Comparison of ENCODE assay signal across 11 cellular contexts in genomic region chr20:36097751-36098151, GRCh38. TPM values are rescaled to one million over a fixed set of nuclear protein-coding genes. Genes with fewer than 3 reads are reported as not detected.
DNase-seq lines count a peak whose midpoint lies in the region; FAIRE-seq and TF ChIP-seq lines count a peak whose summit lies in the region.
"Had no signal": no experiment of that assay in that cellular context is flagged by ENCODE, and none has a peak within 500 bp of the region (broad histone marks: within the 10 kb centered on the region; RNA-seq: fewer than 3 reads in every experiment).

No MANE protein-coding gene starts in this region.

- peaks cover 36% of the 10 kb centered on the region for H3K4me1 ChIP-seq in DOHH2 (ENCODE audit: control insufficient read depth, low read length)

- DNase-seq in NCI-H526 (lab: John Stamatoyannopoulos, UW) = peak; percentile 55 to 89
- no peak for DNase-seq in dorsolateral prefrontal cortex
- no peak for DNase-seq in osteocyte (ENCODE audit: extremely low spot score, unreplicated experiment)
- DNase-seq in MV-4-11 (lab: John Stamatoyannopoulos, UW) = no peak
- DNase-seq in OCI-M2 (lab: John Stamatoyannopoulos, UW; ENCODE audit: unreplicated experiment) = no peak
- DNase-seq in frontal cortex (ENCODE audit: low spot score in 2 of 2) = no peak
- no peak for DNase-seq in activated naive CD4-positive, alpha-beta T cell treated with anti-CD3 and anti-CD28 coated beads, Interleukin-2, amount 10 ng/mL, durations not matched to agents 7 days and 5 days
- DNase-seq: activated effector memory CD4-positive, alpha-beta T cell treated with anti-CD3 and anti-CD28 coated beads, Interleukin-2, amount 50 U/mL, for 16 hours; effector memory CD4-positive, alpha-beta T cell; NCI-H748 treated with DMSO at 0.1 percent for 48 hours had no signal

- intact Hi-C loops in dorsolateral prefrontal cortex (cut with DNase I) = no loop called here

- H3K9me3 ChIP-seq in DOHH2 (ENCODE audit: control insufficient read depth, insufficient read depth, low read length) = no peaks in the 10 kb centered on the region

- H3K4me3 Mint-ChIP-seq in osteocyte (ENCODE audit: unreplicated experiment) = no peak overlapping the region
- H3K4me3 Mint-ChIP-seq in activated naive CD4-positive, alpha-beta T cell treated with anti-CD3 and anti-CD28 coated beads, Interleukin-2, amount 10 ng/mL, durations not matched to agents 7 days and 5 days = no peak overlapping the region

- H3K27me3 ChIP-seq in DOHH2 (ENCODE audit: control insufficient read depth, low read length) (peaks cover 18% of the 10 kb centered on the region), dorsolateral prefrontal cortex (peaks cover 0 to 9% (median 0%) of the 10 kb centered on the region in 45 donors)

- peak overlapping the region; percentile 30 for H3K4me3 ChIP-seq in DOHH2 (ENCODE audit: low read length)
- H3K4me3 ChIP-seq in dorsolateral prefrontal cortex = no peak overlapping the region

- H3K9me2 ChIP-seq in DOHH2 (replicated peaks; ENCODE audit: control insufficient read depth, low read length) = no peaks in the 10 kb centered on the region

- peak overlapping the region; percentile 75 for H3K27ac Mint-ChIP-seq in osteocyte (ENCODE audit: unreplicated experiment)
- H3K27ac Mint-ChIP-seq in activated naive CD4-positive, alpha-beta T cell treated with anti-CD3 and anti-CD28 coated beads, Interleukin-2, amount 10 ng/mL, durations not matched to agents 7 days and 5 days = no peak overlapping the region

- H3K9me3 Mint-ChIP-seq in osteocyte (ENCODE audit: unreplicated experiment) = no peaks in the 10 kb centered on the region
- no peaks in the 10 kb centered on the region for H3K9me3 Mint-ChIP-seq in activated naive CD4-positive, alpha-beta T cell treated with anti-CD3 and anti-CD28 coated beads, Interleukin-2, amount 10 ng/mL, durations not matched to agents 7 days and 5 days

- no peaks in the 10 kb centered on the region for H4K20me1 ChIP-seq in DOHH2 (ENCODE audit: control insufficient read depth, insufficient read depth, low read depth, low read length)

- no peaks in the 10 kb centered on the region for H3K79me2 ChIP-seq in DOHH2 (ENCODE audit: control insufficient read depth, low read length)

- no peaks in the 10 kb centered on the region for H3K36me3 ChIP-seq in DOHH2 (ENCODE audit: control insufficient read depth, low read length)

- no peak for FAIRE-seq in frontal cortex (lab: Jason Lieb, UNC)

- H3F3A ChIP-seq in DOHH2 (ENCODE audit: control insufficient read depth, insufficient read depth) = peaks cover 7% of the 10 kb centered on the region; the same call in 1 of the 2 replicates

- no peaks in the 10 kb centered on the region for H3K27me3 Mint-ChIP-seq in osteocyte (ENCODE audit: unreplicated experiment)
- H3K27me3 Mint-ChIP-seq in activated naive CD4-positive, alpha-beta T cell treated with anti-CD3 and anti-CD28 coated beads, Interleukin-2, amount 10 ng/mL, durations not matched to agents 7 days and 5 days = peaks cover 55% of the 10 kb centered on the region

- peaks cover 48% of the 10 kb centered on the region for H3K4me1 Mint-ChIP-seq in osteocyte (ENCODE audit: unreplicated experiment)
- H3K4me1 Mint-ChIP-seq in activated naive CD4-positive, alpha-beta T cell treated with anti-CD3 and anti-CD28 coated beads, Interleukin-2, amount 10 ng/mL, durations not matched to agents 7 days and 5 days = peaks cover 22% of the 10 kb centered on the region

- H3K27ac ChIP-seq in DOHH2 (ENCODE audit: low read depth, low read length) (peak overlapping the region; percentile 44), dorsolateral prefrontal cortex (peak overlapping the region in 47 of 59 donors; percentile 3 to 78 (median 53))

- TF ChIP-seq CTCF in DOHH2 (IDR thresholded peaks at IDR 0.05; ENCODE audit: low read depth, low read length, poor library complexity, severe bottlenecking) (no peak), dorsolateral prefrontal cortex (IDR thresholded peaks at IDR 0.05 in 54 of 56, conservative IDR thresholded peaks at IDR 0.05 in 2 of 56; ENCODE audit: low read depth in 1 of 56, partially characterized antibody in 56 of 56) (no peak), osteocyte (IDR thresholded peaks at IDR 0.05) (no peak)

- no peaks in the 10 kb centered on the region for H3K36me3 Mint-ChIP-seq in osteocyte (ENCODE audit: unreplicated experiment)
- peaks cover 4% of the 10 kb centered on the region for H3K36me3 Mint-ChIP-seq in activated naive CD4-positive, alpha-beta T cell treated with anti-CD3 and anti-CD28 coated beads, Interleukin-2, amount 10 ng/mL, durations not matched to agents 7 days and 5 days

- H3K4me2 ChIP-seq in DOHH2 (ENCODE audit: low read length) = peak overlapping the region; percentile 46

- CTCF ChIA-PET in activated naive CD4-positive, alpha-beta T cell treated with anti-CD3 and anti-CD28 coated beads, Interleukin-2, amount 10 ng/mL, durations not matched to agents 7 days and 5 days (lab: Charles Lee) = interaction anchor here (0.5 to 1.6 kb wide), 3 partner anchors 10 to 104 kb away, joined by 3 to 7 read pairs (median 5); no protein-coding TSS in a partner anchor

RNA-seq across cellular contexts. Expression of gene EPB41L1, which starts 56.8 kb away (rescaled TPM):
- 100 to 1,000 TPM; 192 to 410 (median 332) TPM for total RNA-seq in dorsolateral prefrontal cortex
- 31.4 and 36.9 TPM in 2 replicates for total RNA-seq in osteocyte
- 58.7 TPM for total RNA-seq in frontal cortex

Comparison
In these comparisons a context has a peak if more than half of its experiments do, and no peak if none do; other contexts are left out.
1. DNase-seq: peak in NCI-H526 (2 of 2); none in dorsolateral prefrontal cortex (0 of 10), osteocyte (single experiment), MV-4-11 (single experiment), OCI-M2 (single experiment), frontal cortex (0 of 2) and activated naive CD4-positive, alpha-beta T cell treated with anti-CD3 and anti-CD28 coated beads, Interleukin-2, amount 10 ng/mL, durations not matched to agents 7 days and 5 days (single experiment).